In the genomic region with DNA sequence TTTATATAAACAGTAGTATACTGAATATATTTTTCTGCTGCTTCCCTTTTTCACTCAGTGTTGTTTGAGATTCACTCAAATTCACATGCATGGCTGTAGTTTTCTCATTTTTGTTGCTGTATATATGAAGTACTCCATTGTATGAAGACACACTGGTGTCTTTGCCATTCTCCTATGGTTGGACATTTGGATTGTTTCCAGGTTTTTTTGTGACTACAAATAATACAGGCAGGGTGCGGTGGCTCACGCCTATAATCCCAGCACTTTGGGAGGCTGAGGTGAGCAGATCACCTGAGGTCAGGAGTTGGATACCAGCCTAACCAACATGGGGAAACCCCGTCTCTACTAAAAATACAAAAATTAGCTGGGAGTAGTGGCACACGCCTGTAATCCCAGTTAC, we compare ENCODE assay signal across 2 cellular contexts.
TF ChIP-seq lines count a peak whose summit lies in the region.

No MANE protein-coding gene starts in this region.

TF ChIP-seq in HEK293, 187 proteins besides CTCF, POLR2A, EP300 and RAD21:
- TF ChIP-seq KLF1 (tag by site-specific recombination; IDR thresholded peaks at IDR 0.05): 0 out of 2 replicates have a peak, but pooled peaks have one; percentile 21
TF ChIP-seq in HEK293: peak in this region for 1; not testable (repeated sequence) for 186.

TF ChIP-seq in K562, 482 proteins besides CTCF, POLR2A, EP300 and RAD21:
- TF ChIP-seq NFIC (IDR thresholded peaks at IDR 0.05): peak; percentile 36; the same call in 1 of the 2 replicates
